21 cellular contexts compared by ENCODE assay signal in the genomic region with DNA sequence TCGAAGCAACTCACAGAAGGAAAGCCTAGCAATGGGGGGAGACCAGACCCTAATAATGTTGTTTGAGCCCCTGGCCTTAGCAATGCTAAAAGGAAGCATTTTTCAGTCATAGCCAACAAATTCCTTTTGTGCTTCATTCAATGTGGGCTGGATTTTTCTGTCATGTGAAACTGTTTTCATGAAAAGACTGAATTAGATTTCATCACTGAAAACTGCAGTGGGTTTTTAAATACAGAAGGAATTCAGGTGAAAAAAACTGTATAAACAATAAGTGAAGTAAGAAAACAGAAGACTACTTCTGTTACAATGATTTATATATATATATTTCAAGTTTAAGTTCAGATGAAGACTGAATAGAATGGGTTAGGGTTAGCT.
"Had no signal": no experiment of that assay in that cellular context is flagged by ENCODE, and none has a peak within 500 bp of the region (broad histone marks: within the 10 kb centered on the region; RNA-seq: fewer than 3 reads in every experiment).

No MANE protein-coding gene starts in this region.

- H3K27me3 Mint-ChIP-seq: activated naive CD4-positive, alpha-beta T cell treated with anti-CD3 and anti-CD28 coated beads, Interleukin-2, amount 50 U/mL, for 24 hours; progenitor cell of endocrine pancreas; stimulated activated naive CD8-positive, alpha-beta T cell treated with anti-CD3 and anti-CD28 coated beads, Interleukin-15, Interleukin-2, amounts not matched to agents 100 ng/mL and 50 ng/mL, for 24 hours had no signal

- H3K36me3 ChIP-seq: adrenal gland, cardiac muscle cell, gastrocnemius medialis, left lung, right atrium auricular region, transverse colon, uterus had no signal

- DNase-seq: activated CD4-positive, alpha-beta T cell treated with anti-CD3 and anti-CD28 coated beads, Interleukin-2, amount 50 U/mL, for 1 hour; activated CD8-positive, alpha-beta memory T cell treated with anti-CD3 and anti-CD28 coated beads, Interleukin-2, amount 50 U/mL, for 4 hours; activated effector memory CD4-positive, alpha-beta T cell treated with anti-CD3 and anti-CD28 coated beads, Interleukin-2, amount 50 U/mL, for 16 hours; activated T-cell treated with anti-CD3 and anti-CD28 coated beads, Interleukin-2, amount 50 U/mL, for 4 hours; endodermal cell; gastrocnemius medialis; head of caudate nucleus; left lung; nephron progenitor cell; stimulated activated CD4-positive, alpha-beta T cell treated with anti-CD3 and anti-CD28 coated beads, Interleukin-15, amount 100 ng/mL, for 24 hours; stimulated activated CD4-positive, alpha-beta T cell treated with anti-CD3 and anti-CD28 coated beads, Interleukin-2, amount 100 ng/mL, for 48 hours; transverse colon; uterus had no signal

- H3K27ac ChIP-seq: adrenal gland, cardiac muscle cell, epithelial cell of prostate, gastrocnemius medialis, left lung, right atrium auricular region, transverse colon, uterus had no signal

- H3K27me3 ChIP-seq: adrenal gland, cardiac muscle cell, gastrocnemius medialis, left lung, right atrium auricular region, transverse colon, uterus had no signal

- H3K4me1 Mint-ChIP-seq: nephron progenitor cell had no signal

- H3K4me3 ChIP-seq: adrenal gland, cardiac muscle cell, gastrocnemius medialis, left lung, right atrium auricular region, skin epidermis, transverse colon, uterus had no signal

- H3K4me1 ChIP-seq: gastrocnemius medialis, right atrium auricular region, uterus had no signal

- H3K9me3 Mint-ChIP-seq: activated naive CD4-positive, alpha-beta T cell treated with anti-CD3 and anti-CD28 coated beads, Interleukin-2, amount 50 U/mL, for 24 hours; activated T-cell treated with anti-CD3 and anti-CD28 coated beads, Interleukin-2, amount 50 U/mL, for 4 hours; endodermal cell; nephron progenitor cell; stimulated activated naive CD8-positive, alpha-beta T cell treated with anti-CD3 and anti-CD28 coated beads, Interleukin-15, Interleukin-2, amounts not matched to agents 100 ng/mL and 50 ng/mL, for 24 hours had no signal

- H3K9me3 ChIP-seq: adrenal gland, gastrocnemius medialis, left lung, right atrium auricular region, transverse colon, uterus had no signal

- H3K27ac Mint-ChIP-seq: activated naive CD4-positive, alpha-beta T cell treated with anti-CD3 and anti-CD28 coated beads, Interleukin-2, amount 50 U/mL, for 24 hours; endodermal cell; nephron progenitor cell; progenitor cell of endocrine pancreas; stimulated activated naive CD8-positive, alpha-beta T cell treated with anti-CD3 and anti-CD28 coated beads, Interleukin-15, Interleukin-2, amounts not matched to agents 100 ng/mL and 50 ng/mL, for 24 hours had no signal

- H3K4me3 Mint-ChIP-seq: activated naive CD4-positive, alpha-beta T cell treated with anti-CD3 and anti-CD28 coated beads, Interleukin-2, amount 50 U/mL, for 24 hours; activated T-cell treated with anti-CD3 and anti-CD28 coated beads, Interleukin-2, amount 50 U/mL, for 4 hours; endodermal cell; nephron progenitor cell; stimulated activated naive CD8-positive, alpha-beta T cell treated with anti-CD3 and anti-CD28 coated beads, Interleukin-15, Interleukin-2, amounts not matched to agents 100 ng/mL and 50 ng/mL, for 24 hours had no signal
